In the genomic region with DNA sequence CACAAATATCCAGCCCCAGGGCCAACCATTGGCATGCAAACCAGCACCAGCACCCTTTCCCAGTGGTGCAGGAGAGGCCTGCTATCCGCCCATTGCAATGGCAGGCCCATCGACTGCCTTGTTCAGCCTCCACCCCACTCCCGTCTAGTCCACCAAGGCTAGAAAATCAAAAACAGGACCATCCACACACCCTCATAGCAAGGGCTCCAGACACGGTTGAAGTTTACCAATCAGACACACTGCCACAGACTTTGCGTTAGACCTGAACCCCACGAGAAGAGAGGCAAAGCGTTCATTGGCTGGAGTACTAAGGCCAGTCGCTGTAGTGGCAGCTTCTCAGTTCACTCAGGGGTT, we compare ENCODE assay signal across 33 cellular contexts.
"Had no signal": no experiment of that assay in that cellular context is flagged by ENCODE, and none has a peak within 500 bp of the region (broad histone marks: within the 10 kb centered on the region; RNA-seq: fewer than 3 reads in every experiment).

No MANE protein-coding gene starts in this region.

- H3K4me1 Mint-ChIP-seq: activated B cell treated with CpG ODN at 0.5 μM for 24 hours; activated naive CD8-positive, alpha-beta T cell treated with anti-CD3 and anti-CD28 coated beads for 36 hours had no signal

- H3K9me3 ChIP-seq: ascending aorta had no signal

- H3K27ac ChIP-seq: ascending aorta, cardiac muscle cell, VCaP had no signal

- H3K36me3 Mint-ChIP-seq: activated CD4-positive, alpha-beta memory T cell treated with anti-CD3 and anti-CD28 coated beads for 36 hours; activated naive CD8-positive, alpha-beta T cell treated with anti-CD3 and anti-CD28 coated beads for 36 hours had no signal

- DNase-seq: activated B cell treated with CpG ODN at 0.5 μM for 24 hours; activated CD4-positive, alpha-beta memory T cell treated with anti-CD3 and anti-CD28 coated beads for 36 hours; activated CD4-positive, alpha-beta T cell treated with anti-CD3 and anti-CD28 coated beads for 4 hours; activated CD4-positive, alpha-beta T cell treated with anti-CD3 and anti-CD28 coated beads, Interleukin-2, amount 50 U/mL, for 1 hour; activated CD4-positive, CD25-positive, alpha-beta regulatory T cell treated with anti-CD3 and anti-CD28 coated beads, Interleukin-2, amount 50 U/mL, for 72 hours; activated CD8-positive, alpha-beta memory T cell treated with anti-CD3 and anti-CD28 coated beads, Interleukin-2, amount 50 U/mL, for 4 hours; activated gamma-delta T cell treated with Interleukin-2 at 50 U/mL for 16 hours; activated naive CD4-positive, alpha-beta T cell treated with anti-CD3 and anti-CD28 coated beads, Interleukin-2, amount 50 U/mL, for 16 hours; activated naive CD8-positive, alpha-beta T cell treated with anti-CD3 and anti-CD28 coated beads for 36 hours; activated T-cell treated with anti-CD3 and anti-CD28 coated beads for 4 hours; activated T-cell treated with anti-CD3 and anti-CD28 coated beads, Interleukin-2, amount 50 U/mL, for 4 hours; amniotic stem cell; Kasumi-1; KG1; MM.1S; MV-4-11; NCI-H1092; NCI-H1436 treated with DMSO at 0.1 percent for 48 hours; NCI-H1694 treated with DMSO at 0.1 percent for 48 hours; NCI-H2029; NCI-H345; NCI-H524 treated with DMSO at 0.1 percent for 48 hours; RPMI8226; SIG-M5; T-helper 1 cell; T-helper 2 cell; T-helper 9 cell had no signal

- H3K9me3 Mint-ChIP-seq: activated B cell treated with CpG ODN at 0.5 μM for 24 hours; activated CD4-positive, alpha-beta memory T cell treated with anti-CD3 and anti-CD28 coated beads for 36 hours; activated naive CD8-positive, alpha-beta T cell treated with anti-CD3 and anti-CD28 coated beads for 36 hours; activated T-cell treated with anti-CD3 and anti-CD28 coated beads, Interleukin-2, amount 50 U/mL, for 4 hours; activated T-helper 1 cell treated with anti-CD3 and anti-CD28 coated beads, Interleukin-12 subunit alpha, Interleukin-12 subunit beta, Interleukin-2, Interleukin-4 antibody, amounts not matched to agents 30 ng/mL and 10 ng/mL and 1 ng/mL, durations not matched to agents 14 hours and 24 hours and 36 hours had no signal

- H3K36me3 ChIP-seq: ascending aorta, cardiac muscle cell had no signal

- ATAC-seq: activated T-cell treated with anti-CD3 and anti-CD28 coated beads, Interleukin-2, amount 50 U/mL, for 4 hours; Panc1; SK-N-SH treated with all-trans-retinoic acid at 6 μM for 48 hours had no signal

- H3K27ac Mint-ChIP-seq: activated B cell treated with CpG ODN at 0.5 μM for 24 hours; activated CD4-positive, alpha-beta memory T cell treated with anti-CD3 and anti-CD28 coated beads for 36 hours; activated naive CD8-positive, alpha-beta T cell treated with anti-CD3 and anti-CD28 coated beads for 36 hours; activated T-helper 1 cell treated with anti-CD3 and anti-CD28 coated beads, Interleukin-12 subunit alpha, Interleukin-12 subunit beta, Interleukin-2, Interleukin-4 antibody, amounts not matched to agents 30 ng/mL and 10 ng/mL and 1 ng/mL, durations not matched to agents 14 hours and 24 hours and 36 hours had no signal

- H3K27me3 ChIP-seq: ascending aorta, cardiac muscle cell had no signal

- H3K4me1 ChIP-seq: ascending aorta had no signal

- H3K4me3 Mint-ChIP-seq: activated B cell treated with CpG ODN at 0.5 μM for 24 hours; activated CD4-positive, alpha-beta memory T cell treated with anti-CD3 and anti-CD28 coated beads for 36 hours; activated naive CD8-positive, alpha-beta T cell treated with anti-CD3 and anti-CD28 coated beads for 36 hours; activated T-cell treated with anti-CD3 and anti-CD28 coated beads, Interleukin-2, amount 50 U/mL, for 4 hours; activated T-helper 1 cell treated with anti-CD3 and anti-CD28 coated beads, Interleukin-12 subunit alpha, Interleukin-12 subunit beta, Interleukin-2, Interleukin-4 antibody, amounts not matched to agents 30 ng/mL and 10 ng/mL and 1 ng/mL, durations not matched to agents 14 hours and 24 hours and 36 hours had no signal

- H3K4me3 ChIP-seq: ascending aorta, cardiac muscle cell had no signal
